Comparison of ENCODE assay signal across 8 cellular contexts in the genomic region with DNA sequence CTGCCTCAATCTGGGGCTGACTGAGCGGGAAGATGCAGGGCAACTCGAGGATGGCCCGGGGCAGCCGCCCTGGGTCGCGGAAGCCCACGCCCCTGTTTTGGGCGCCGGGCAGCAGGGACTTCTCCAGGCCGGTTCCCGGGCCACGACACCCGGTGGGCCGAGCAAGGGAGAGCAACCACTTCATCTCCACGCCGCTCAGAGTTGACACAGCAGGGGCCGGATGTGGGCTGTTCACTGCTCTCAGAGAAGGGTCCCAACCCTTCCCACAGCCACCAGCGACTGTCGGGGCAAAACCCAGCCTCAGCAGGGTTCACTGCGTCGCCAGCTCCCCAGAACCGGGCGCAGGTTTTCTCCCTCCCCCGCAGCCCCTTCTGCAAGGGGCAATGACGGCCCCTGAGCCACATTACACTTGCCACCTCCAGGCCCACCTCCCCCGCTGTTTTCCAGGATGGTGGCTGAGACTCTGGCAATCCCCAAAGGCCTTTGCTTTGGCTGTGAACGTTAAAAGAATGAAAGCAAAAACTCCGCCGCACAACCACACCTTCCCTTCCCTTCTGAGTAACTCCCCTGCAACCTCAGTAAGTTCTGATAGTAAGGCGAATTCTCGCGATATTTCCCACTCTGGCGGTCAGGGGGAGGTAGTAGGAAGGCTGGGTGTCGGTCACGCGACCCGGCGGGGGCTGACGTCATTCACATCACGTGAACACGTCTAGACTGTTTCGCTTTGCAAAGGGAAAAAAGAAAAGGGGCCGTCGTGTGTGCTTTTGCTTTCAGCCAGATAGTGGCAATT. TPM values are rescaled to one million over a fixed set of nuclear protein-coding genes. Genes with fewer than 3 reads are reported as not detected.
DNase-seq lines count a peak whose midpoint lies in the region; ATAC-seq and TF ChIP-seq lines count a peak whose summit lies in the region.

No MANE protein-coding gene starts in this region.

- DNase-seq in NCI-H1105 (lab: John Stamatoyannopoulos, UW) (peak; percentile 90), SKM-1 treated with dmso at 0.1 percent for 144 hours (lab: John Stamatoyannopoulos, UW; ENCODE audit: unreplicated experiment) (peak; percentile 97), head of caudate nucleus (peak; percentile 91 to 100 (median 99)), osteoblast (ENCODE audit: insufficient read length, low spot score, missing footprints) (peak; percentile 99), thoracic aorta (ENCODE audit: low spot score) (peak; percentile 99)
- DNase-seq in activated naive CD8-positive, alpha-beta T cell treated with anti-CD3 and anti-CD28 coated beads, Interleukin-2, amount 50 U/mL, for 16 hours (ENCODE audit: low read depth, low spot score), result peak; percentile 98

- no peaks in the 10 kb centered on the region for H3K9me3 ChIP-seq in osteoblast (ENCODE audit: low read depth, low read length)
- no peaks in the 10 kb centered on the region for H3K9me3 ChIP-seq in thoracic aorta

- H3K4me2 ChIP-seq in osteoblast (ENCODE audit: insufficient read depth, low read length), result peak overlapping the region; percentile 94

- peaks cover 37% of the 10 kb centered on the region for H3K79me2 ChIP-seq in osteoblast (ENCODE audit: insufficient read depth, low read length)

- H3K4me3 ChIP-seq in osteoblast (ENCODE audit: insufficient read depth, low read length) (peak overlapping the region; percentile 80), thoracic aorta (peak overlapping the region; percentile 93)

- H3K27me3 ChIP-seq in osteoblast (ENCODE audit: insufficient read depth, low read length) (no peaks in the 10 kb centered on the region), thoracic aorta (replicated peaks; ENCODE audit: insufficient read depth) (no peaks in the 10 kb centered on the region)

- peak overlapping the region; percentile 92 for H2AFZ ChIP-seq in osteoblast (ENCODE audit: low read length)

- H3K36me3 ChIP-seq in osteoblast (ENCODE audit: insufficient read depth, low read length), result peaks cover 5% of the 10 kb centered on the region
- H3K36me3 ChIP-seq in thoracic aorta, result no peaks in the 10 kb centered on the region

- no peak for TF ChIP-seq CTCF in osteoblast (IDR thresholded peaks at IDR 0.05; ENCODE audit: extremely low read depth, low read depth, low read length)
- no peak for TF ChIP-seq CTCF in thoracic aorta (IDR thresholded peaks at IDR 0.05)

- peak; percentile 74 for TF ChIP-seq POLR2A in GM10847 (IDR thresholded peaks at IDR 0.05; ENCODE audit: extremely low read depth, insufficient read length)

- H3K27ac ChIP-seq in osteoblast (ENCODE audit: low read depth, low read length) (peak overlapping the region; percentile 96), thoracic aorta (peak overlapping the region; percentile 94 to 100)

- intact Hi-C loops in head of caudate nucleus (cut with DNase I), result loop anchor here (5.0 kb wide), 2 partner anchors 215 to 365 kb away; no protein-coding TSS in a partner anchor

- peaks cover 31% of the 10 kb centered on the region for H3K4me1 ChIP-seq in osteoblast (ENCODE audit: insufficient read depth, low read length)
- peaks cover 12 to 25% of the 10 kb centered on the region in 2 donors for H3K4me1 ChIP-seq in thoracic aorta (ENCODE audit: control insufficient read depth in 1 of 2, low read depth in 2 of 2)

- ATAC-seq in HG02623 (IDR thresholded peaks at IDR 0.05; ENCODE audit: unreplicated experiment) (peak; percentile 47), thoracic aorta (ENCODE audit: insufficient number of reproducible peaks, low FRiP score, low read depth) (peak; percentile 96)

- no peaks in the 10 kb centered on the region for H4K20me1 ChIP-seq in osteoblast (ENCODE audit: insufficient read depth, low read length)

RNA-seq across cellular contexts. Expression of a gene that starts 0.7 kb away (rescaled TPM):
- total RNA-seq in osteoblast, result 194 and 207 TPM in 2 replicates
- total RNA-seq in thoracic aorta, result 10 to 100 TPM; 50.6 to 70.1 TPM

Comparison
In these comparisons a context has a peak if more than half of its experiments do, and no peak if none do; other contexts are left out.
1. Peak in every context shown above with its lines: DNase-seq, ATAC-seq, H3K4me3 ChIP-seq and H3K27ac ChIP-seq.